29 cellular contexts compared by ENCODE assay signal in the genomic region with DNA sequence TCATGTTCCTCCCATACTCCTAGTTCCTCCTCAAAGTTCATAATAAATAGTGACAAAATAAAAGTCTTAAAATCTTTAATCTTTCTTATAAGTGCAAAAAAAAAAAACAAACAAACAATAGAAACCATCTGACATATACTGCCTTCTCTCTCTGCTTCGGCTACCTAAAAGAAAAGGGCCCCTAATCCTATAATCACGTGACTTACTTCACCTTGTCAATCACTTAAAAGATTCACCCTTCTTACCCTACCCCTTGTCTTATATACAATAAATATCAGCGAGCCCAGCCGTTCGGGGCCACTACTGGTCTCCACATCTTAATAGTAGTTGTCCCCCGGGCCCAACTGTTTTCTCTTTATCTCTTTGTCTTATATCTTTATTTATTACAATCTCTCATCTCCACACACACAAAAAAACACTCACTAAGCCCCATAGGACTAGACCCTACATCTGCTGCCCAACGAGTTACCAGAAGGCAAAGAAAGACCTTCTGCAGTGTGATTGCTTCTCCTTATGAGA. TPM values are rescaled to one million over a fixed set of nuclear protein-coding genes. Genes with fewer than 3 reads are reported as not detected.
"Had no signal": no experiment of that assay in that cellular context is flagged by ENCODE, and none has a peak within 500 bp of the region (broad histone marks: within the 10 kb centered on the region; RNA-seq: fewer than 3 reads in every experiment).

No MANE protein-coding gene starts in this region.

- H3K36me3 ChIP-seq: colonic mucosa, gastroesophageal sphincter, heart right ventricle, left lung, lower lobe of right lung had no signal

- DNase-seq: colonic mucosa; cortex of kidney; effector CD8-positive, alpha-beta T cell; effector memory CD8-positive, alpha-beta T cell; endodermal cell; erythroblast; foreskin keratinocyte; head of caudate nucleus; heart right ventricle; hippocampal formation; left cardiac atrium; left lung; left ventricle myocardium superior; lower lobe of right lung; mesenchymal stem cell; mucosa of descending colon had no signal

- H3K4me3 ChIP-seq: colonic mucosa, gastroesophageal sphincter, heart right ventricle, left lung, lower lobe of right lung, mucosa of descending colon had no signal

- FAIRE-seq: islet of Langerhans, keratinocyte had no signal

- H3K9me3 ChIP-seq: colonic mucosa, gastroesophageal sphincter, heart right ventricle, left lung, lower lobe of right lung, mucosa of descending colon had no signal

- H3K4me1 Mint-ChIP-seq: endodermal cell, mesothelial cell of epicardium had no signal

- H3K27me3 Mint-ChIP-seq: dendritic cell treated with granulocyte-macrophage colony-stimulating factor and Interleukin-4, amounts not matched to agents 40 ng/mL and 50 ng/mL, for 4 days; effector memory CD8-positive, alpha-beta T cell had no signal

- ATAC-seq: effector memory CD8-positive, alpha-beta T cell; esophagus mucosa; foreskin keratinocyte; gastroesophageal sphincter; heart right ventricle; left cardiac atrium; left lung; left ventricle myocardium superior; lower lobe of right lung; mucosa of descending colon had no signal

- H3K36me3 Mint-ChIP-seq: mesothelial cell of epicardium had no signal

- H3K4me3 Mint-ChIP-seq: dendritic cell treated with granulocyte-macrophage colony-stimulating factor and Interleukin-4, amounts not matched to agents 40 ng/mL and 50 ng/mL, for 4 days; effector memory CD8-positive, alpha-beta T cell; endodermal cell; mesothelial cell of epicardium had no signal

- H3K4me1 ChIP-seq: colonic mucosa, foreskin keratinocyte, gastroesophageal sphincter, heart right ventricle, left lung, lower lobe of right lung had no signal

- H3K27me3 ChIP-seq: colonic mucosa, foreskin keratinocyte, gastroesophageal sphincter, left lung had no signal

- H3K27ac Mint-ChIP-seq: dendritic cell treated with granulocyte-macrophage colony-stimulating factor and Interleukin-4, amounts not matched to agents 40 ng/mL and 50 ng/mL, for 4 days; effector memory CD8-positive, alpha-beta T cell; endodermal cell; mesothelial cell of epicardium had no signal

- H3K27ac ChIP-seq: colonic mucosa, epithelial cell of prostate, foreskin keratinocyte, gastroesophageal sphincter, heart right ventricle, left lung, lower lobe of right lung had no signal

- H3K9me3 Mint-ChIP-seq: dendritic cell treated with granulocyte-macrophage colony-stimulating factor and Interleukin-4, amounts not matched to agents 40 ng/mL and 50 ng/mL, for 4 days; effector memory CD8-positive, alpha-beta T cell had no signal

RNA-seq across cellular contexts. Expression of a gene that starts 28.8 kb away (rescaled TPM):
- total RNA-seq: chondrocyte, dermis microvascular lymphatic vessel endothelial cell, endodermal cell, mesenteric fat pad had no signal
- polyA plus RNA-seq: keratinocyte had no signal

RNA-seq across cellular contexts. Expression of a gene that starts 53.4 kb away (rescaled TPM):
- total RNA-seq: dermis microvascular lymphatic vessel endothelial cell, fibroblast of villous mesenchyme, foreskin keratinocyte, lung microvascular endothelial cell had no signal
- polyA plus RNA-seq: fibroblast of lung, foreskin keratinocyte, keratinocyte had no signal
